8 cellular contexts compared by ENCODE assay signal in the genomic region with DNA sequence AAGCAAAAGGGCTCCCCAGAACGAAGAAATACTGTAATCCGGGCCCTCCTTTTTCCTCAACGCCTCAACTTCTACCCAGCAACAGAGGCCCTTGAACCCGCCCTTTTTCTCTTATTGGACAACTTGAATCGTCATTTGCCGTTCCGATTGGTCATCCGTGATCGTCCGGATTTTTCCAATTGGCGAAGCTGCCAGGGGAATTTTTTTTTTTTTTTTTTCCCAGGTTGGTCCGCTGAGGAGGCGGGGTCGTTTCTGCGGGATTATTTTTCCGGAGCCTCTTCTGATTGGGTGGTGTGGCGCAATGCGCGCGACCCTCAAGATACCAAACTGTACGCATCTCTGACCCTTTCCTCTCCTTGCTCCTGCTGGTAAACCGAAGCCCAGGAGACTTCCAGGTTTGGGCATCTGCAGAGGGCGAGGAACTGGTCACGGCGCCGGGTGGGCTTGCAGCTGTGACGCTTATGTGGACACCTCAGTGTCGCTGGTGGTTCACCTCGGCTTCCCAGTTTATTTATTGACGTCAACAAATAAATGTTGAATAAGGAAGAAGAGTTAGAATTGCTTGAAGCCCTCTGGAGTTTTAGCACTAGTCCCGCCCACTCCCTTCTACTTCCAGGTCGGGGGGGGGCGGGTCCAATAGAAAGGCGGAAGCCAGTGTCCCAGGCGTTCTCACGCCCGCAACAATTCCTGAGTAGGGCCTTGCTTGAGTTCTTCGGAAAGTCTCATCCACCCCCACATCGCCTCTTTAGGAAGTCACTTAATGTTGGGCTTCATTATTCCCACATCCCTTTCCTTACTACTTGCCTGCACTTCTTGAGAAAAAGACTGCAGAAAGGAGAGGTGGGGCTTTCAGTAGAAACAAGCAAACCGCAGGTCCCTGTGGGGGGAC. TPM values are rescaled to one million over a fixed set of nuclear protein-coding genes. Genes with fewer than 3 reads are reported as not detected.
DNase-seq lines count a peak whose midpoint lies in the region; ATAC-seq and TF ChIP-seq lines count a peak whose summit lies in the region.

Gene TTC9C, plus strand, starts transcription at position 654 of the 889 bp plus-strand sequence. CDS start 363 bp downstream, outside the sequence.

- ATAC-seq in GM19324 (IDR thresholded peaks at IDR 0.05; ENCODE audit: low FRiP score, unreplicated experiment), result peak; percentile 63
- ATAC-seq in HG03469 (IDR thresholded peaks at IDR 0.05; ENCODE audit: unreplicated experiment), result peak; percentile 36
- ATAC-seq in left colon, result peak; percentile 69

- H3K4me3 ChIP-seq in BE2C (ENCODE audit: low read depth, low read length) (peak within 1 kb of the TSS; percentile 91), coronary artery (peak within 1 kb of the TSS; percentile 79)

- peaks cover 17% of the 10 kb centered on the region for H3K36me3 ChIP-seq in BE2C

- peaks cover 55% of the 10 kb centered on the region for H3K36me3 Mint-ChIP-seq in activated CD4-positive, alpha-beta T cell treated with anti-CD3 and anti-CD28 coated beads, Interleukin-2, amount 10 ng/mL, durations not matched to agents 24 days and 14 days (ENCODE audit: low read depth)

- TF ChIP-seq CTCF in BE2C (IDR thresholded peaks at IDR 0.05; ENCODE audit: low read depth, low read length), result no peak
- TF ChIP-seq CTCF in coronary artery (IDR thresholded peaks at IDR 0.05), result no peak

- no peaks in the 10 kb centered on the region for H3K27me3 ChIP-seq in BE2C

- H3K9me3 Mint-ChIP-seq in activated CD4-positive, alpha-beta T cell treated with anti-CD3 and anti-CD28 coated beads, Interleukin-2, amount 10 ng/mL, durations not matched to agents 24 days and 14 days, result no peaks in the 10 kb centered on the region

- H3K4me1 ChIP-seq in BE2C, result no peaks in the 10 kb centered on the region

- no peaks in the 10 kb centered on the region for H3K9me3 ChIP-seq in BE2C

- peak within 1 kb of the TSS; percentile 99 for H3K27ac Mint-ChIP-seq in activated CD4-positive, alpha-beta T cell treated with anti-CD3 and anti-CD28 coated beads, Interleukin-2, amount 10 ng/mL, durations not matched to agents 24 days and 14 days

- DNase-seq in BE2C, result peak; percentile 81
- DNase-seq in NCI-H526 treated with DMSO at 0.1 percent for 48 hours (lab: John Stamatoyannopoulos, UW), result peak; percentile 98
- DNase-seq in activated CD4-positive, alpha-beta T cell treated with anti-CD3 and anti-CD28 coated beads, Interleukin-2, amount 10 ng/mL, durations not matched to agents 24 days and 14 days, result peak; percentile 96
- DNase-seq in coronary artery (ENCODE audit: low spot score), result peak; percentile 94
- peak; percentile 92 to 94 for DNase-seq in left colon
- peak; percentile 87 for DNase-seq in stimulated activated CD4-positive, alpha-beta T cell treated with anti-CD3 and anti-CD28 coated beads, Interleukin-1b, Interleukin-23, amount 100 ng/mL, for 48 hours

- intact Hi-C loops in activated CD4-positive, alpha-beta T cell treated with anti-CD3 and anti-CD28 coated beads, Interleukin-2, amount 10 ng/mL, durations not matched to agents 24 days and 14 days (cut with micrococcal nuclease), result loop anchor here (1.0 to 5.0 kb wide), 13 partner anchors 19 to 153 kb away; partner anchors contain the start of genes GANAB, LBHD1, NXF1 and SLC3A2
- intact Hi-C loops in left colon (cut with DNase I, micrococcal nuclease), result no loop called here

- peaks cover 34% of the 10 kb centered on the region for H3K4me1 Mint-ChIP-seq in activated CD4-positive, alpha-beta T cell treated with anti-CD3 and anti-CD28 coated beads, Interleukin-2, amount 10 ng/mL, durations not matched to agents 24 days and 14 days

- peaks cover 2% of the 10 kb centered on the region for H3K27me3 Mint-ChIP-seq in activated CD4-positive, alpha-beta T cell treated with anti-CD3 and anti-CD28 coated beads, Interleukin-2, amount 10 ng/mL, durations not matched to agents 24 days and 14 days

- H3K27ac ChIP-seq in coronary artery, result peak within 1 kb of the TSS; percentile 87 to 96

- H3K4me3 Mint-ChIP-seq in activated CD4-positive, alpha-beta T cell treated with anti-CD3 and anti-CD28 coated beads, Interleukin-2, amount 10 ng/mL, durations not matched to agents 24 days and 14 days, result peak within 1 kb of the TSS; percentile 93

RNA-seq across cellular contexts. Expression of gene TTC9C, which starts in this region (rescaled TPM):
- 13.4 TPM for polyA plus RNA-seq in BE2C (2012; ENCODE audit: insufficient read depth, insufficient read length, low read depth)
- 32.7 and 33.3 TPM in 2 replicates for total RNA-seq in activated CD4-positive, alpha-beta T cell treated with anti-CD3 and anti-CD28 coated beads, Interleukin-2, amount 10 ng/mL, durations not matched to agents 24 days and 14 days
- 10 to 100 TPM; 27.3 to 34.9 TPM for total RNA-seq in left colon

Comparison
In these comparisons a context has a peak if more than half of its experiments do, and no peak if none do; other contexts are left out.
1. Peak in every context shown above with its lines: DNase-seq, ATAC-seq, H3K4me3 ChIP-seq and H3K27ac ChIP-seq.